Comparison of ENCODE assay signal across 26 cellular contexts in the genomic region with DNA sequence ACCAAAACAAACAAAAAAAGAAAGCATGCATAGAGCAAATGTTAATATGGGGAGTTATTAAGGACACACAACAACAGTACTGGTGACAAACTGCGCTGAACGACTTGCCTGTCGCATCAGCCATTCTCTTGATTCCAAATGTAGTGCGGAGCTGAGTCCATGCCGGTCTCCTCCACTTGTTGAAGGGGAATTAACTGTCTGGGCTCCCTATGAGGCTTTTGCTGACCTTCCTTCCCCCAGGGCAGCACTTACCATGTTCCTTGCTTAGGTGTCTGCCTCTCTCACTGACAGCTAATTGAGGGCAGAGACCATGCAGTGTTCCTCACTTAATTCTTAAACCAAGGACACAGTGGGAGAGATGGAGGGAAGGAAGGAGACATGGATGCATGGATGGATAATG. TPM values are rescaled to one million over a fixed set of nuclear protein-coding genes. Genes with fewer than 3 reads are reported as not detected.
A peak's percentile ranks its signal among the peaks of the same experiment; 100 is the strongest.
DNase-seq lines count a peak whose midpoint lies in the region; ATAC-seq, FAIRE-seq and TF ChIP-seq lines count a peak whose summit lies in the region.
"Had no signal": no experiment of that assay in that cellular context is flagged by ENCODE, and none has a peak within 500 bp of the region (broad histone marks: within the 10 kb centered on the region; RNA-seq: fewer than 3 reads in every experiment).

No MANE protein-coding gene starts in this region.

- H3K9me3 Mint-ChIP-seq in stimulated activated naive B cell treated with anti-CD40 and anti-IgM and Interleukin-4, amounts not matched to agents 10 μg/mL and 1 μg/mL and 100 μg/mL, for 72 hours = no peaks in the 10 kb centered on the region
- no peaks in the 10 kb centered on the region; the same call in 2 of the 3 replicates for H3K9me3 Mint-ChIP-seq in GM23338
- H3K9me3 Mint-ChIP-seq: CD4-positive, alpha-beta T cell; CD8-positive, alpha-beta memory T cell; H9 had no signal

- 98% methylated on average over 5 of the region's 5 CpGs for WGBS in mammary epithelial cell (ENCODE audit: low coverage, missing lambda C conversion rate)

- H3K4me1 ChIP-seq in mammary epithelial cell (ENCODE audit: insufficient read depth, low read length) = peaks cover 67% of the 10 kb centered on the region
- H3K4me1 ChIP-seq in GM23338 (ENCODE audit: insufficient read depth) = no peaks in the 10 kb centered on the region; the same call in 1 of the 2 replicates
- H3K4me1 ChIP-seq: A549; BE2C; BLaER1 treated with 17β-estradiol and CSF1 and Interleukin-3, amounts not matched to agents 10 nM and 100 nM had no signal

- peak overlapping the region; percentile 85 for H2AFZ ChIP-seq in mammary epithelial cell (ENCODE audit: low read depth, low read length)
- no peak overlapping the region; the same call in 1 of the 2 replicates for H2AFZ ChIP-seq in GM23338
- H2AFZ ChIP-seq: GM23248 had no signal

- H3K79me2 ChIP-seq in mammary epithelial cell (ENCODE audit: insufficient read depth, low read length) = no peaks in the 10 kb centered on the region
- no peaks in the 10 kb centered on the region for H3K79me2 ChIP-seq in GM23338 (replicated peaks; ENCODE audit: insufficient read depth)

- CTCF ChIA-PET in mammary epithelial cell (lab: Charles Lee; ENCODE audit: low non-redundant PET) = no interaction called here

- ATAC-seq in stimulated activated naive B cell treated with anti-CD40 and anti-IgM and Interleukin-4, amounts not matched to agents 10 μg/mL and 1 μg/mL and 100 μg/mL, for 72 hours (replicated peaks) = no peak
- no peak for ATAC-seq in GM23338
- ATAC-seq: A549, HCT116 had no signal

- H3K27me3 Mint-ChIP-seq in stimulated activated naive B cell treated with anti-CD40 and anti-IgM and Interleukin-4, amounts not matched to agents 10 μg/mL and 1 μg/mL and 100 μg/mL, for 72 hours = peaks cover 18 to 29% of the 10 kb centered on the region in 2 donors
- H3K27me3 Mint-ChIP-seq in GM23338 (ENCODE audit: insufficient read depth, low read depth, poor library complexity) = peaks cover 2% of the 10 kb centered on the region

- no peaks in the 10 kb centered on the region for H3K9me3 ChIP-seq in mammary epithelial cell (replicated peaks; ENCODE audit: insufficient read depth, low read length)
- H3K9me3 ChIP-seq: BE2C; BLaER1 treated with 17β-estradiol and CSF1 and Interleukin-3, amounts not matched to agents 10 nM and 100 nM had no signal

- in situ Hi-C loops in mammary epithelial cell (cut with MboI; ENCODE audit: low sequenced_read_pairs in 2 of 2) = no loop called here

- DNase-seq in ELF-1 (ENCODE audit: low read depth, low spot score) (peak; percentile 62), mammary epithelial cell (no peak), mesenteric fat pad (ENCODE audit: low spot score) (peak; percentile 35), GM23338 (ENCODE audit: low spot score) (no peak), HTR-8/SVneo (ENCODE audit: insufficient read length, low spot score) (no peak), substantia nigra (lab: John Stamatoyannopoulos, UW) (no peak)
- no peak for DNase-seq in stimulated activated naive B cell treated with anti-CD40 and anti-IgM and Interleukin-4, amounts not matched to agents 10 μg/mL and 1 μg/mL and 100 μg/mL, for 72 hours
- DNase-seq: 8988T; ACHN; AML-193; CD4-positive, alpha-beta T cell; CD8-positive, alpha-beta memory T cell; DMS 273 treated with DMSO at 0.1 percent for 48 hours; DMS79; EL; GF-D8; GM23248; H9 had no signal

- H3K4me2 ChIP-seq in mammary epithelial cell (ENCODE audit: insufficient read depth, low read depth, low read length) (no peak overlapping the region), GM23338 (no peak overlapping the region)
- H3K4me2 ChIP-seq: A549; BLaER1 treated with 17β-estradiol and CSF1 and Interleukin-3, amounts not matched to agents 10 nM and 100 nM had no signal

- no peaks in the 10 kb centered on the region for H3K27me3 ChIP-seq in mammary epithelial cell (ENCODE audit: insufficient read depth, low read length)
- no peaks in the 10 kb centered on the region for H3K27me3 ChIP-seq in GM23338 (ENCODE audit: insufficient read depth)
- H3K27me3 ChIP-seq: BLaER1 treated with 17β-estradiol and CSF1 and Interleukin-3, amounts not matched to agents 10 nM and 100 nM had no signal

- H3K9ac ChIP-seq in mammary epithelial cell (ENCODE audit: insufficient read depth, low read length) = no peak overlapping the region
- H3K9ac ChIP-seq: BLaER1 treated with 17β-estradiol and CSF1 and Interleukin-3, amounts not matched to agents 10 nM and 100 nM; GM23248 had no signal

- no TSS peak for BruUV-seq in mammary epithelial cell (replicated peaks; lab: Mats Ljungman, UMichigan)

- H3K4me3 ChIP-seq in mammary epithelial cell (replicated peaks in 1 of 3; ENCODE audit: insufficient read depth in 1 of 3, low read depth in 2 of 3, low read length in 3 of 3) = no peak overlapping the region
- no peak overlapping the region for H3K4me3 ChIP-seq in GM23338
- H3K4me3 ChIP-seq: A549; BLaER1 treated with 17β-estradiol and CSF1 and Interleukin-3, amounts not matched to agents 10 nM and 100 nM; GM23248 had no signal

- dilution Hi-C loops in mammary epithelial cell (cut with HindIII; ENCODE audit: low sequenced_read_pairs) = no loop called here

- no peaks in the 10 kb centered on the region for H3K36me3 ChIP-seq in mammary epithelial cell (ENCODE audit: insufficient read depth, low read length)
- no peaks in the 10 kb centered on the region for H3K36me3 ChIP-seq in GM23338 (ENCODE audit: insufficient read depth)
- H3K36me3 ChIP-seq: BE2C; BLaER1 treated with 17β-estradiol and CSF1 and Interleukin-3, amounts not matched to agents 10 nM and 100 nM had no signal

- intact Hi-C loops in mammary epithelial cell (cut with micrococcal nuclease) = no loop called here

- H4K20me1 ChIP-seq in mammary epithelial cell (ENCODE audit: insufficient read depth, low read length) (no peaks in the 10 kb centered on the region), GM23338 (replicated peaks; ENCODE audit: insufficient read depth) (no peaks in the 10 kb centered on the region)
- H4K20me1 ChIP-seq: BLaER1 treated with 17β-estradiol and CSF1 and Interleukin-3, amounts not matched to agents 10 nM and 100 nM had no signal

- H3K4me1 Mint-ChIP-seq in stimulated activated naive B cell treated with anti-CD40 and anti-IgM and Interleukin-4, amounts not matched to agents 10 μg/mL and 1 μg/mL and 100 μg/mL, for 72 hours = no peaks in the 10 kb centered on the region
- peaks cover 2% of the 10 kb centered on the region; the same call in 2 of the 3 replicates for H3K4me1 Mint-ChIP-seq in GM23338
- H3K4me1 Mint-ChIP-seq: CD8-positive, alpha-beta memory T cell had no signal

- no peak overlapping the region for H3K4me3 Mint-ChIP-seq in stimulated activated naive B cell treated with anti-CD40 and anti-IgM and Interleukin-4, amounts not matched to agents 10 μg/mL and 1 μg/mL and 100 μg/mL, for 72 hours
- H3K4me3 Mint-ChIP-seq in GM23338 = no peak overlapping the region
- H3K4me3 Mint-ChIP-seq: CD14-positive monocyte; CD4-positive, alpha-beta T cell; CD8-positive, alpha-beta memory T cell; H9 had no signal

- H3K27ac Mint-ChIP-seq in stimulated activated naive B cell treated with anti-CD40 and anti-IgM and Interleukin-4, amounts not matched to agents 10 μg/mL and 1 μg/mL and 100 μg/mL, for 72 hours = peak overlapping the region; percentile 7
- H3K27ac Mint-ChIP-seq in GM23338 = no peak overlapping the region; the same call in 1 of the 2 replicates
- H3K27ac Mint-ChIP-seq: CD4-positive, alpha-beta T cell; CD8-positive, alpha-beta memory T cell; H9 had no signal

- no peaks in the 10 kb centered on the region for H3K9me2 ChIP-seq in GM23338 (ENCODE audit: insufficient read depth)

- H3F3A ChIP-seq in GM23338 (replicated peaks; ENCODE audit: low read depth) = no peaks in the 10 kb centered on the region

- H3K27ac ChIP-seq in mammary epithelial cell (ENCODE audit: insufficient read depth, low read depth, low read length) (no peak overlapping the region), GM23338 (ENCODE audit: low read depth) (no peak overlapping the region), substantia nigra (ENCODE audit: low read depth, low read length, poor library complexity, severe bottlenecking) (no peak overlapping the region)
- H3K27ac ChIP-seq: A549; BLaER1 treated with 17β-estradiol and CSF1 and Interleukin-3, amounts not matched to agents 10 nM and 100 nM; GM23248 had no signal

- FAIRE-seq in HTR-8/SVneo (lab: Jason Lieb, UNC) = no peak
- FAIRE-seq: A549, D721Med, GM12892 had no signal

- TF ChIP-seq CTCF in mammary epithelial cell (conservative IDR thresholded peaks at IDR 0.05 in 1 of 2, IDR thresholded peaks at IDR 0.05 in 1 of 2; ENCODE audit: extremely low read depth in 1 of 2, insufficient read depth in 1 of 2, low read depth in 1 of 2, low read length in 2 of 2) = no peak
- TF ChIP-seq CTCF in GM23338 (conservative IDR thresholded peaks at IDR 0.05; ENCODE audit: low read depth in 2 of 2) = no peak

- H3K36me3 Mint-ChIP-seq in stimulated activated naive B cell treated with anti-CD40 and anti-IgM and Interleukin-4, amounts not matched to agents 10 μg/mL and 1 μg/mL and 100 μg/mL, for 72 hours = no peaks in the 10 kb centered on the region
- H3K36me3 Mint-ChIP-seq in GM23338 (ENCODE audit: low read depth) = no peaks in the 10 kb centered on the region
- H3K36me3 Mint-ChIP-seq: CD14-positive monocyte had no signal

TF ChIP-seq in GM23338, 12 proteins besides CTCF, POLR2A, EP300 and RAD21 (continues in another document):
- TF ChIP-seq ZNF114 (CRISPR knock-in tag; IDR thresholded peaks at IDR 0.05) = no peak
- TF ChIP-seq STAT1 (IDR thresholded peaks at IDR 0.05; ENCODE audit: unreplicated experiment) = no peak

RNA-seq across cellular contexts. Expression of a gene that starts 40.8 kb away (rescaled TPM):
- 100 to 1,000 TPM; 122 to 137 TPM for total RNA-seq in mammary epithelial cell
- 44.8 TPM for polyA plus RNA-seq in mammary epithelial cell
- polyA minus RNA-seq in mammary epithelial cell = 239 TPM
- 0.51 TPM for total RNA-seq in mesenteric fat pad
- 0.27 and 0.59 TPM in 2 replicates for total RNA-seq in GM23338 (2014; rRNA removed; shearing (Covaris generic))
- 0.06 and 0.09 TPM in 2 replicates for polyA plus RNA-seq in GM23338 (2016; fragmentation: Nextera tagmentation; extraction: Ambion mirVana)
- total RNA-seq: CD4-positive, alpha-beta T cell; CD8-positive, alpha-beta memory T cell; G401; GM23248 had no signal
- polyA plus RNA-seq: CD14-positive monocyte; CD8-positive, alpha-beta memory T cell; GM23248 had no signal

RNA-seq across cellular contexts. Expression of a gene that starts 54.8 kb away (rescaled TPM):
- 100 to 1,000 TPM; 222 to 382 TPM for total RNA-seq in mammary epithelial cell
- 585 TPM for polyA plus RNA-seq in mammary epithelial cell
- 590 TPM for polyA minus RNA-seq in mammary epithelial cell
- total RNA-seq in mesenteric fat pad = 1,881 TPM
- total RNA-seq in GM23338 (2014; rRNA removed; shearing (Covaris generic)) = 203 and 218 TPM in 2 replicates
- polyA plus RNA-seq in GM23338 (2016; fragmentation: Nextera tagmentation; extraction: Ambion mirVana) = 200 and 225 TPM in 2 replicates
- polyA plus RNA-seq: CD8-positive, alpha-beta memory T cell had no signal

Comparison
In these comparisons a context has a peak if more than half of its experiments do, and no peak if none do; other contexts are left out.
1. DNase-seq: peak in ELF-1 (single experiment) and mesenteric fat pad (single experiment); none in mammary epithelial cell (single experiment), stimulated activated naive B cell treated with anti-CD40 and anti-IgM and Interleukin-4, amounts not matched to agents 10 μg/mL and 1 μg/mL and 100 μg/mL, for 72 hours (single experiment), GM23338 (single experiment), HTR-8/SVneo (single experiment) and substantia nigra (0 of 49).
2. RNA of a gene that starts 40.8 kb away (total RNA-seq): 122 to 137 TPM in mammary epithelial cell; 0.27 to 0.59 TPM in GM23338 and 0.51 TPM in mesenteric fat pad (single experiment); every median in the first group is over 10 times any median in the second.